Comparison of ENCODE assay signal across 8 cellular contexts in the genomic region with DNA sequence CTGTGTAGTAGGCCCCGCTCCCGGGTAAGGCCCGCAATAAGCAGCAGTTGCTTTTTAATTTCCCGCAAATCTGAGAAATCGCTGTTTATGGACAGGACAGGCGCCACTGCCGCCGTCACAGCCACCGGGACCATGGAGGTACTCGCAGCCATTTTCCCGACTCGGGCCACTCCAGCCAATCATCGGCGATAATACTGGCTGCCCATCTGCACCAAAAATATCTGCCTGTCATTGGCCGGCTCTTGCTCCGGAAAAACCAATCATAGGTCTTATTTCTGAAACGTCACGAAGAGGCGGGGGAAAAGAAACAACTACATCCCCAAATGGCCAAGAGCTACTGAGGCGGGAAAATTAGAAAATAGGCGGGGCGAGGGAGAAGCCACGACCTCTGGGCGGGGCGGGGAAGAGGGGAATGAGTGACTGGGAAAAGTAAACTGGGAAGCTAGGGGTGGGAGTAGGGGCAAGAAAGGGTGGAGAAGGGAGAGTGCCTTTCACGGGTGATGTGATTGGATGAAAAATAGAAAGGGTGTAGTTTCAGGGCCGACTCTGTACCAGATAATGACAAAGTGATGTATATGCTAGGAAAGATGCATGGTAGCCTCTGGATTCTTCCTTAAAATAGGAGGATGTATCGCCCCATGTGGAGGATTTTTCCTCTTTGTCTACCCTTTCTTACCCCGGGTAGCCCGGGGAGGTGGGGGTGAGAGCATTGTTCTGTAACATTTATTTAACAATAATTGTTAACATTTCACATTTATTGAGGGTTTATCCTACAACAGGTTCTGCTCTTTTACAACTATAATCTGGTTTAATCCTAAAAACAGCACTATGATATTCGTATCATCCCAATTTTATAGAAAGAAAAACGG. TPM values are rescaled to one million over a fixed set of nuclear protein-coding genes. Genes with fewer than 3 reads are reported as not detected.
A peak's percentile ranks its signal among the peaks of the same experiment; 100 is the strongest.
DNase-seq lines count a peak whose midpoint lies in the region; ATAC-seq and TF ChIP-seq lines count a peak whose summit lies in the region.

A gene with protein sequence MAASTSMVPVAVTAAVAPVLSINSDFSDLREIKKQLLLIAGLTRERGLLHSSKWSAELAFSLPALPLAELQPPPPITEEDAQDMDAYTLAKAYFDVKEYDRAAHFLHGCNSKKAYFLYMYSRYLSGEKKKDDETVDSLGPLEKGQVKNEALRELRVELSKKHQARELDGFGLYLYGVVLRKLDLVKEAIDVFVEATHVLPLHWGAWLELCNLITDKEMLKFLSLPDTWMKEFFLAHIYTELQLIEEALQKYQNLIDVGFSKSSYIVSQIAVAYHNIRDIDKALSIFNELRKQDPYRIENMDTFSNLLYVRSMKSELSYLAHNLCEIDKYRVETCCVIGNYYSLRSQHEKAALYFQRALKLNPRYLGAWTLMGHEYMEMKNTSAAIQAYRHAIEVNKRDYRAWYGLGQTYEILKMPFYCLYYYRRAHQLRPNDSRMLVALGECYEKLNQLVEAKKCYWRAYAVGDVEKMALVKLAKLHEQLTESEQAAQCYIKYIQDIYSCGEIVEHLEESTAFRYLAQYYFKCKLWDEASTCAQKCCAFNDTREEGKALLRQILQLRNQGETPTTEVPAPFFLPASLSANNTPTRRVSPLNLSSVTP (minus strand): TSS at position 163 of the 869 bp plus-strand sequence. CDS start 11 bp downstream, at position 152.

- ATAC-seq in HG02870 (IDR thresholded peaks at IDR 0.05; ENCODE audit: unreplicated experiment): peak; percentile 96
- ATAC-seq in heart right ventricle: peak; percentile 95 to 99 (median 98)
- ATAC-seq in upper lobe of left lung (ENCODE audit: low FRiP score in 2 of 2): peak; percentile 96 to 99

- TF ChIP-seq CTCF in GM13976 (IDR thresholded peaks at IDR 0.05; ENCODE audit: borderline replicate concordance, control extremely low read depth, extremely low read depth, insufficient read depth, missing control alignments) (no peak), heart right ventricle (IDR thresholded peaks at IDR 0.05) (no peak), upper lobe of left lung (IDR thresholded peaks at IDR 0.05) (no peak)

- intact Hi-C loops in T-helper 1 cell treated with Interleukin-12 subunit alpha and Interleukin-12 subunit beta and Interleukin-4 antibody, amounts not matched to agents 30 ng/mL and 1 ng/mL, for 36 hours (cut with micrococcal nuclease): loop anchor here (1.0 to 10.0 kb wide), 14 partner anchors 35 to 1061 kb away; a partner anchor contains a TSS
- intact Hi-C loops in heart right ventricle (cut with DNase I) (no loop called here), posterior cingulate gyrus (cut with DNase I) (loop anchor here (5.0 kb wide), 1 partner anchor 124 kb away; a partner anchor contains a TSS)

- in situ Hi-C loops in GM13976 (cut with MboI; ENCODE audit: low sequenced_read_pairs, unreplicated experiment): no loop called here

- peak in 2 of 4 donors; percentile 24 to 73 for TF ChIP-seq POLR2A in upper lobe of left lung (IDR thresholded peaks at IDR 0.05)

- H3K4me3 ChIP-seq in heart right ventricle (peak within 1 kb of the TSS; percentile 78 to 98 (median 90)), upper lobe of left lung (peak within 1 kb of the TSS; percentile 80 to 100 (median 91))

- H3K36me3 ChIP-seq in heart right ventricle (peaks cover 0 to 34% (median 0%) of the 10 kb centered on the region in 9 donors), upper lobe of left lung (peaks cover 0 to 17% (median 3%) of the 10 kb centered on the region in 4 donors)

- H3K4me1 ChIP-seq in heart right ventricle (peaks cover 3 to 36% (median 26%) of the 10 kb centered on the region in 9 donors), upper lobe of left lung (peaks cover 20 to 31% (median 22%) of the 10 kb centered on the region in 4 donors)

- H3K27me3 ChIP-seq in heart right ventricle: no peaks in the 10 kb centered on the region
- no peaks in the 10 kb centered on the region for H3K27me3 ChIP-seq in upper lobe of left lung

- no peaks in the 10 kb centered on the region for H3K9me3 ChIP-seq in heart right ventricle
- no peaks in the 10 kb centered on the region for H3K9me3 ChIP-seq in upper lobe of left lung

- TF ChIP-seq EP300 in upper lobe of left lung (IDR thresholded peaks at IDR 0.05): no peak

- WGBS in heart right ventricle, 2 donors: 1% methylated on average over 32 of the region's 32 CpGs
- WGBS in upper lobe of left lung, 2 donors: 1 to 2% methylated on average over 29 to 32 of the region's 32 CpGs

- peak; percentile 97 for DNase-seq in GM13976 (ENCODE audit: low spot score)
- peak; percentile 96 for DNase-seq in NCI-H146 treated with DMSO at 0.1 percent for 48 hours (lab: John Stamatoyannopoulos, UW; ENCODE audit: unreplicated experiment)
- DNase-seq in amniotic epithelial cell (ENCODE audit: low read depth): peak; percentile 98
- peak; percentile 83 to 97 for DNase-seq in heart right ventricle
- peak; percentile 84 to 98 (median 90) for DNase-seq in posterior cingulate gyrus
- peak; percentile 85 to 94 for DNase-seq in upper lobe of left lung

- H3K27ac ChIP-seq in heart right ventricle: peak within 1 kb of the TSS in 9 of 10 donors; percentile 47 to 88 (median 78)
- peak within 1 kb of the TSS; percentile 71 to 88 (median 84) for H3K27ac ChIP-seq in upper lobe of left lung

RNA-seq across cellular contexts. Expression of the gene that starts here (rescaled TPM):
- total RNA-seq in T-helper 1 cell treated with Interleukin-12 subunit alpha and Interleukin-12 subunit beta and Interleukin-4 antibody, amounts not matched to agents 30 ng/mL and 1 ng/mL, for 36 hours: 34.3 and 40.7 TPM in 2 replicates
- total RNA-seq in heart right ventricle (10 to 100 TPM; 14.6 to 23.0 (median 17.8) TPM), upper lobe of left lung (10 to 100 TPM in 4 of 6 donors, 1 to 10 TPM in 2; 8.4 to 23.2 (median 17.3) TPM)
- polyA plus RNA-seq in heart right ventricle: 10 to 100 TPM; 10.5 to 12.9 TPM

Comparison
In these comparisons a context has a peak if more than half of its experiments do, and no peak if none do; other contexts are left out.
1. Peak in every context shown above with its lines: DNase-seq, ATAC-seq, H3K4me3 ChIP-seq and H3K27ac ChIP-seq.
2. intact Hi-C loops: an anchor here in T-helper 1 cell treated with Interleukin-12 subunit alpha and Interleukin-12 subunit beta and Interleukin-4 antibody, amounts not matched to agents 30 ng/mL and 1 ng/mL, for 36 hours (1.0 to 10.0 kb wide) and posterior cingulate gyrus (5.0 kb wide); none called in heart right ventricle.